Comparison of ENCODE assay signal across 24 cellular contexts in the genomic region with DNA sequence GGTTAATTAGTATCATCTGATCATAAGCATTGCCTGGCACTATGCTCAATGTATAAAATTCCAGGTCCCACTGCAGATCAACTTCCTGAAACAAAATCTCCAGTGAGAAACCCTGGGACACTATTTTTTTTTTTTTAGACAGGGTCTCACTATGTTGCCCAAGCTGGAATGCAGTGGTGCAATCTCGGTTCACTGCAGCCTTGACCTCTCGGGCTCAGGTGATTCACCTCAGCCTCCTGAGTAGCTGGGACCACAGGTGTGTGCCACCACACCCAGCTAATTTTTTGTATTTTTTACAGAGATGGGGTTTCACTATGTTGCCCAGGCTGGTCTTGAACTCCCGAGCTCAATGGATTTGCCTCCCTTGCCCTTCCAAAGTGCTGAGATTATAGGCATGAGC.
"Had no signal": no experiment of that assay in that cellular context is flagged by ENCODE, and none has a peak within 500 bp of the region (broad histone marks: within the 10 kb centered on the region; RNA-seq: fewer than 3 reads in every experiment).

No MANE protein-coding gene starts in this region.

- ATAC-seq: effector memory CD8-positive, alpha-beta T cell; gastrocnemius medialis; heart right ventricle; left cardiac atrium; left lung; left ventricle myocardium superior; lower lobe of right lung; mucosa of descending colon had no signal

- H3K27me3 ChIP-seq: colonic mucosa, esophagus squamous epithelium, gastrocnemius medialis, heart right ventricle, left lung had no signal

- H3K4me1 ChIP-seq: colonic mucosa, esophagus squamous epithelium, gastrocnemius medialis, heart right ventricle, left lung, lower lobe of right lung had no signal

- H3K36me3 ChIP-seq: colonic mucosa, gastrocnemius medialis, lower lobe of right lung had no signal

- DNase-seq: colonic mucosa; cortex of kidney; effector CD8-positive, alpha-beta T cell; effector memory CD8-positive, alpha-beta T cell; endodermal cell; erythroblast; esophagus squamous epithelium; foreskin fibroblast; foreskin melanocyte; gastrocnemius medialis; glutamatergic neuron; head of caudate nucleus; heart right ventricle; hippocampal formation; left cardiac atrium; left lung; left ventricle myocardium superior; lower lobe of right lung; mesenchymal stem cell; mucosa of descending colon had no signal

- FAIRE-seq: endometrium, islet of Langerhans, keratinocyte had no signal

- H3K27ac ChIP-seq: colonic mucosa, epithelial cell of prostate, esophagus squamous epithelium, gastrocnemius medialis, heart right ventricle, left lung, lower lobe of right lung had no signal

- H3K9me3 ChIP-seq: colonic mucosa, esophagus squamous epithelium, gastrocnemius medialis, heart right ventricle, left lung, lower lobe of right lung, mucosa of descending colon had no signal

- H3K4me3 ChIP-seq: colonic mucosa, esophagus squamous epithelium, gastrocnemius medialis, heart right ventricle, left lung, lower lobe of right lung, mucosa of descending colon had no signal
